Comparison of ENCODE assay signal across 26 cellular contexts in the genomic region with DNA sequence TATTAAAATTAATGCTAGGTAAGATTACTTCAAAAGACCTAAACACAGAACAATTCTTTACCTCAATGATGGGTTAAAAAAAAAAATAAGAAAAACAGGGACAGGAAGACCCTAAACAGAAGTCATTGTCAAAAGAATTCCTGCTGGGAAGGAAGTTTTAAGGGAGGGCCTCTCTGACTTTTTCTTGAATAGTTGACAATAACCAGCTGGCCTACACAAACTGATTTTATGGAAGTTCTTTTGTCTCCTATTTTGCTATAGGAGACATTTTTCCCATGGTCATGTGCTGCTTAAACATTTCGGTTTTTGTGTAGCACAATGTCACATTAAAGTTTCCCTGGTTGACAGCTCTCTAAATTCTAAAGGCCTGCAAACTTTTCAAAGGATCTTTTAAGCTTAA. TPM values are rescaled to one million over a fixed set of nuclear protein-coding genes. Genes with fewer than 3 reads are reported as not detected.
"Had no signal": no experiment of that assay in that cellular context is flagged by ENCODE, and none has a peak within 500 bp of the region (broad histone marks: within the 10 kb centered on the region; RNA-seq: fewer than 3 reads in every experiment).

No MANE protein-coding gene starts in this region.

- H3K27me3 ChIP-seq: esophagus squamous epithelium, foreskin keratinocyte, left lung, neutrophil, spleen, testis, tibial nerve, upper lobe of right lung had no signal

- DNase-seq: cerebellar nuclear complex; effector CD4-positive, alpha-beta T cell; esophagus squamous epithelium; foreskin keratinocyte; head of caudate nucleus; hypothalamus; kidney glomerular epithelial cell; left lung; mesenchymal stem cell; naive thymus-derived CD4-positive, alpha-beta T cell; psoas muscle; retina; spleen; stimulated activated CD4-positive, alpha-beta T cell treated with anti-CD3 and anti-CD28 coated beads, Interleukin-15, amount 100 ng/mL, for 24 hours; stimulated activated CD4-positive, alpha-beta T cell treated with anti-CD3 and anti-CD28 coated beads, Interleukin-1b, Interleukin-23, amount 100 ng/mL, for 48 hours; stimulated activated CD4-positive, alpha-beta T cell treated with anti-CD3 and anti-CD28 coated beads, Interleukin-4, amount 100 ng/mL, for 24 hours; stimulated activated naive CD8-positive, alpha-beta T cell treated with anti-CD3 and anti-CD28 coated beads, Interleukin-15, amount 100 ng/mL, for 72 hours; testis; upper lobe of right lung had no signal

- H3K27ac Mint-ChIP-seq: dendritic cell treated with granulocyte-macrophage colony-stimulating factor and Interleukin-4, amounts not matched to agents 40 ng/mL and 50 ng/mL, for 4 days; naive thymus-derived CD4-positive, alpha-beta T cell; stimulated activated memory B cell treated with anti-CD40 and anti-IgM and Interleukin-4, amounts not matched to agents 10 μg/mL and 1 μg/mL and 100 μg/mL, for 72 hours; stimulated activated naive CD8-positive, alpha-beta T cell treated with anti-CD3 and anti-CD28 coated beads, Interleukin-15, amount 100 ng/mL, for 72 hours had no signal

- H3K9me3 Mint-ChIP-seq: dendritic cell treated with granulocyte-macrophage colony-stimulating factor and Interleukin-4, amounts not matched to agents 40 ng/mL and 50 ng/mL, for 4 days; naive thymus-derived CD4-positive, alpha-beta T cell; stimulated activated memory B cell treated with anti-CD40 and anti-IgM and Interleukin-4, amounts not matched to agents 10 μg/mL and 1 μg/mL and 100 μg/mL, for 72 hours; stimulated activated naive CD8-positive, alpha-beta T cell treated with anti-CD3 and anti-CD28 coated beads, Interleukin-15, amount 100 ng/mL, for 72 hours had no signal

- H3K9me3 ChIP-seq: esophagus squamous epithelium, left lung, neutrophil, psoas muscle, spleen, testis, tibial nerve, upper lobe of right lung had no signal

- H3K4me3 Mint-ChIP-seq: dendritic cell treated with granulocyte-macrophage colony-stimulating factor and Interleukin-4, amounts not matched to agents 40 ng/mL and 50 ng/mL, for 4 days; naive thymus-derived CD4-positive, alpha-beta T cell; stimulated activated memory B cell treated with anti-CD40 and anti-IgM and Interleukin-4, amounts not matched to agents 10 μg/mL and 1 μg/mL and 100 μg/mL, for 72 hours; stimulated activated naive CD8-positive, alpha-beta T cell treated with anti-CD3 and anti-CD28 coated beads, Interleukin-15, amount 100 ng/mL, for 72 hours had no signal

- H3K27me3 Mint-ChIP-seq: dendritic cell treated with granulocyte-macrophage colony-stimulating factor and Interleukin-4, amounts not matched to agents 40 ng/mL and 50 ng/mL, for 4 days; naive thymus-derived CD4-positive, alpha-beta T cell; stimulated activated memory B cell treated with anti-CD40 and anti-IgM and Interleukin-4, amounts not matched to agents 10 μg/mL and 1 μg/mL and 100 μg/mL, for 72 hours; stimulated activated naive CD8-positive, alpha-beta T cell treated with anti-CD3 and anti-CD28 coated beads, Interleukin-15, amount 100 ng/mL, for 72 hours had no signal

- H3K27ac ChIP-seq: esophagus squamous epithelium, foreskin keratinocyte, left lung, neutrophil, psoas muscle, upper lobe of right lung had no signal

- H3K4me1 ChIP-seq: psoas muscle, testis, upper lobe of right lung had no signal

- H3K36me3 Mint-ChIP-seq: naive thymus-derived CD4-positive, alpha-beta T cell; stimulated activated memory B cell treated with anti-CD40 and anti-IgM and Interleukin-4, amounts not matched to agents 10 μg/mL and 1 μg/mL and 100 μg/mL, for 72 hours had no signal

- H3K36me3 ChIP-seq: esophagus squamous epithelium, left lung, neutrophil, spleen, upper lobe of right lung had no signal

- H3K4me3 ChIP-seq: esophagus squamous epithelium, left lung, lung, psoas muscle, spleen, testis, tibial nerve, upper lobe of right lung had no signal

- ATAC-seq: foreskin keratinocyte; left lung; naive thymus-derived CD4-positive, alpha-beta T cell; psoas muscle; sciatic nerve; stimulated activated memory B cell treated with anti-CD40 and anti-IgM and Interleukin-4, amounts not matched to agents 10 μg/mL and 1 μg/mL and 100 μg/mL, for 72 hours; stimulated activated naive CD8-positive, alpha-beta T cell treated with anti-CD3 and anti-CD28 coated beads, Interleukin-15, amount 100 ng/mL, for 72 hours; upper lobe of right lung had no signal

- H3K4me1 Mint-ChIP-seq: stimulated activated naive CD8-positive, alpha-beta T cell treated with anti-CD3 and anti-CD28 coated beads, Interleukin-15, amount 100 ng/mL, for 72 hours had no signal

RNA-seq across cellular contexts. Expression of gene RFTN2, which starts 55.3 kb away (rescaled TPM):
- total RNA-seq: epithelial cell of proximal tubule, foreskin keratinocyte had no signal
- polyA plus RNA-seq: foreskin keratinocyte had no signal
